Comparison of ENCODE assay signal across 17 cellular contexts in genomic region chr7:95469850-95470249, GRCh38. TPM values are rescaled to one million over a fixed set of nuclear protein-coding genes. Genes with fewer than 3 reads are reported as not detected.
A peak's percentile ranks its signal among the peaks of the same experiment; 100 is the strongest.
DNase-seq lines count a peak whose midpoint lies in the region; ATAC-seq, FAIRE-seq and TF ChIP-seq lines count a peak whose summit lies in the region.
"Had no signal": no experiment of that assay in that cellular context is flagged by ENCODE, and none has a peak within 500 bp of the region (broad histone marks: within the 10 kb centered on the region; RNA-seq: fewer than 3 reads in every experiment).

No MANE protein-coding gene starts in this region.

- no peak overlapping the region for H3K4me3 Mint-ChIP-seq in T-helper 17 cell
- H3K4me3 Mint-ChIP-seq: activated CD4-positive, alpha-beta memory T cell treated with anti-CD3 and anti-CD28 coated beads for 36 hours had no signal

- H3K9ac ChIP-seq in kidney (ENCODE audit: low read length in 2 of 2): no peak overlapping the region
- H3K9ac ChIP-seq: GM23248 had no signal

- H3K36me3 Mint-ChIP-seq in T-helper 17 cell (ENCODE audit: low read depth): no peaks in the 10 kb centered on the region
- H3K36me3 Mint-ChIP-seq: activated CD4-positive, alpha-beta memory T cell treated with anti-CD3 and anti-CD28 coated beads for 36 hours; immature natural killer cell; naive thymus-derived CD8-positive, alpha-beta T cell had no signal

- H3K36me3 ChIP-seq in kidney (ENCODE audit: control insufficient read depth in 1 of 2, insufficient read depth in 2 of 2, low read length in 2 of 2): no peaks in the 10 kb centered on the region
- H3K36me3 ChIP-seq: vagina had no signal

- no peak overlapping the region for H3K4me3 ChIP-seq in kidney (ENCODE audit: low read length in 2 of 2)
- H3K4me3 ChIP-seq: GM23248, vagina had no signal

- ATAC-seq in Right ventricle myocardium superior (ENCODE audit: poor library complexity) (no peak), T-helper 17 cell (no peak), HG02970 (IDR thresholded peaks at IDR 0.05; ENCODE audit: low FRiP score, unreplicated experiment) (no peak)
- ATAC-seq: naive thymus-derived CD8-positive, alpha-beta T cell had no signal

- DNase-seq in DMS 273 treated with DMSO at 0.1 percent for 48 hours (lab: John Stamatoyannopoulos, UW): peak; percentile 16
- DNase-seq in NCI-H1417 (lab: John Stamatoyannopoulos, UW): peak; percentile 90 to 99 (median 94)
- peak; percentile 99 for DNase-seq in NCI-H748 (lab: John Stamatoyannopoulos, UW; ENCODE audit: unreplicated experiment)
- DNase-seq in kidney tubule cell (ENCODE audit: low spot score): peak; percentile 19
- no peak for DNase-seq in Right ventricle myocardium superior
- no peak for DNase-seq in T-helper 17 cell
- no peak for DNase-seq in kidney
- DNase-seq: activated naive CD4-positive, alpha-beta T cell treated with anti-CD3 and anti-CD28 coated beads, Interleukin-2, amount 50 U/mL, for 16 hours; C1 segment of cervical spinal cord; naive thymus-derived CD8-positive, alpha-beta T cell; small intestine had no signal

- H3K27ac ChIP-seq in kidney (ENCODE audit: low read depth in 2 of 2, low read length in 2 of 2): no peak overlapping the region
- H3K27ac ChIP-seq: GM23248, vagina had no signal

- H3K9me3 ChIP-seq in T-helper 17 cell (ENCODE audit: control insufficient read depth, low read length, poor library complexity, severe bottlenecking) (no peaks in the 10 kb centered on the region), kidney (ENCODE audit: control insufficient read depth in 1 of 2, low read length in 2 of 2) (no peaks in the 10 kb centered on the region)
- H3K9me3 ChIP-seq: vagina had no signal

- no peak for FAIRE-seq in kidney (lab: Jason Lieb, UNC)
- FAIRE-seq: small intestine had no signal

- no peaks in the 10 kb centered on the region for H3K4me1 Mint-ChIP-seq in T-helper 17 cell

- no peak overlapping the region for H3K27ac Mint-ChIP-seq in T-helper 17 cell
- H3K27ac Mint-ChIP-seq: activated CD4-positive, alpha-beta memory T cell treated with anti-CD3 and anti-CD28 coated beads for 36 hours had no signal

- intact Hi-C loops in Right ventricle myocardium superior (cut with DNase I): no loop called here
- intact Hi-C loops in kidney (cut with DNase I): no loop called here

- no peak for TF ChIP-seq CTCF in kidney (IDR thresholded peaks at IDR 0.05; ENCODE audit: borderline replicate concordance, extremely low read depth, insufficient read depth)

- H3K4me1 ChIP-seq in kidney (ENCODE audit: control insufficient read depth in 1 of 2, insufficient read depth in 1 of 2, low read depth in 1 of 2, low read length in 2 of 2): peaks cover 3 to 4% of the 10 kb centered on the region in 2 donors
- H3K4me1 ChIP-seq: vagina had no signal

- H3K27me3 Mint-ChIP-seq in T-helper 17 cell: peaks cover 10% of the 10 kb centered on the region
- H3K27me3 Mint-ChIP-seq: naive thymus-derived CD8-positive, alpha-beta T cell had no signal

RNA-seq across cellular contexts. Expression of gene ASB4, which starts 15.9 kb away (rescaled TPM):
- total RNA-seq in Right ventricle myocardium superior: 7.8 TPM
- not detected for total RNA-seq in T-helper 17 cell
- total RNA-seq in kidney: not detected
- polyA plus RNA-seq in kidney (ENCODE audit: insufficient read depth, low read depth, low replicate concordance): 0.09 TPM
- total RNA-seq: activated CD4-positive, alpha-beta memory T cell treated with anti-CD3 and anti-CD28 coated beads for 36 hours; GM23248; naive thymus-derived CD8-positive, alpha-beta T cell; T-helper 2 cell treated with Interferon-gamma antibody and Interleukin-4, amounts not matched to agents 100 ng/mL and 5 ng/mL, for 36 hours had no signal
- polyA plus RNA-seq: GM23248; immature natural killer cell; naive thymus-derived CD8-positive, alpha-beta T cell had no signal

RNA-seq across cellular contexts. Expression of gene PON2, which starts 35.0 kb away (rescaled TPM):
- total RNA-seq in Right ventricle myocardium superior (38.9 TPM), T-helper 17 cell (1 to 10 TPM; 6.3 to 8.2 TPM), kidney (191 TPM)
- polyA plus RNA-seq in kidney (ENCODE audit: insufficient read depth, low read depth, low replicate concordance): 61.8 TPM

Comparison
In these comparisons a context has a peak if more than half of its experiments do, and no peak if none do; other contexts are left out.
1. DNase-seq: peak in DMS 273 treated with DMSO at 0.1 percent for 48 hours (single experiment), NCI-H1417 (3 of 3), NCI-H748 (single experiment) and kidney tubule cell (single experiment); none in Right ventricle myocardium superior (single experiment), T-helper 17 cell (0 of 3) and kidney (single experiment).